In the genomic region with DNA sequence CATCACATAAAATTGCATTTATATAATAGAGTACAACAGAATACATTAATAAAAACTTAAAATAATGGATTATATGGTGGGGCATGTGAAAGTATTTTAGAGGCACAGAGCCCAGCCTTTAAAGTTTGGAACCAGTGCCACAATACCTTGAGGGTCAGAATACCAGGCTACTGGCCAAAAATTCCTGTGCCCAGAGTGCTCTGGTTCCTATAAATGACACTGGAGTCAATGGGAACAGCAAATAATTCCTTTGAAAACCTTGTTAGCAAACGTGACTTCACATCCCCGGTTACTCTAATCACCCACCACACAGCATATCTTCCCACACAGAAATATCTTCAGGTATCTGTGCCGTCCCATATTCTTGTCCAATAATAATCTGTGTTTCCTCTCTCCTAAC, we compare ENCODE assay signal across 23 cellular contexts.
A peak's percentile ranks its signal among the peaks of the same experiment; 100 is the strongest.
DNase-seq lines count a peak whose midpoint lies in the region; ATAC-seq, FAIRE-seq and TF ChIP-seq lines count a peak whose summit lies in the region.
"Had no signal": no experiment of that assay in that cellular context is flagged by ENCODE, and none has a peak within 500 bp of the region (broad histone marks: within the 10 kb centered on the region; RNA-seq: fewer than 3 reads in every experiment).

No MANE protein-coding gene starts in this region.

- 40 to 52% (median 48%) methylated on average over 3 of the region's 3 CpGs for WGBS in heart left ventricle, 4 donors

- H3K27me3 ChIP-seq in heart left ventricle = no peaks in the 10 kb centered on the region
- H3K27me3 ChIP-seq in left ventricle myocardium inferior (ENCODE audit: low read depth) = no peaks in the 10 kb centered on the region
- no peaks in the 10 kb centered on the region for H3K27me3 ChIP-seq in lower lobe of right lung (ENCODE audit: low read depth)
- no peaks in the 10 kb centered on the region for H3K27me3 ChIP-seq in gastrocnemius medialis
- H3K27me3 ChIP-seq: BE2C; BLaER1 treated with 17β-estradiol and CSF1 and Interleukin-3, amounts not matched to agents 10 nM and 100 nM had no signal

- TF ChIP-seq POLR2A in heart left ventricle (IDR thresholded peaks at IDR 0.05) (no peak), GM12891 (IDR thresholded peaks at IDR 0.05; ENCODE audit: low read depth, low read length) (no peak), gastrocnemius medialis (IDR thresholded peaks at IDR 0.05) (no peak)

- H3K9me3 ChIP-seq in heart left ventricle (no peaks in the 10 kb centered on the region), left ventricle myocardium inferior (replicated peaks) (no peaks in the 10 kb centered on the region), lower lobe of right lung (no peaks in the 10 kb centered on the region), gastrocnemius medialis (no peaks in the 10 kb centered on the region)
- H3K9me3 ChIP-seq: A549; BE2C; BLaER1 treated with 17β-estradiol and CSF1 and Interleukin-3, amounts not matched to agents 10 nM and 100 nM had no signal

- DNase-seq in heart left ventricle (peak in 1 of 5 donors; percentile 22), left ventricle myocardium inferior (no peak), M059J (ENCODE audit: low read depth) (peak; percentile 9), lower lobe of right lung (no peak), GM12891 (ENCODE audit: insufficient read length, low spot score) (no peak), gastrocnemius medialis (no peak), NCI-H1417 (lab: John Stamatoyannopoulos, UW) (no peak)
- DNase-seq: 8988T; ACHN; AML-193; BE2C; CD4-positive, alpha-beta T cell; CD8-positive, alpha-beta memory T cell; DMS 273 treated with DMSO at 0.1 percent for 48 hours; DMS79 treated with DMSO at 0.1 percent for 48 hours; GM23248; H9 had no signal

- no peak for FAIRE-seq in GM12891 (lab: Jason Lieb, UNC)
- FAIRE-seq: A549, D721Med, G401.6, GM19239 had no signal

- intact Hi-C loops in heart left ventricle (cut with DNase I) (no loop called here), left ventricle myocardium inferior (cut with micrococcal nuclease) (no loop called here), lower lobe of right lung (cut with DNase I) (no loop called here), gastrocnemius medialis (cut with DNase I; ENCODE audit: low total_unique reads) (no loop called here)

- in situ Hi-C loops in gastrocnemius medialis (cut with MboI; ENCODE audit: low sequenced_read_pairs in 4 of 4) = no loop called here

- no peak for TF ChIP-seq CTCF in heart left ventricle (IDR thresholded peaks at IDR 0.05)
- no peak for TF ChIP-seq CTCF in left ventricle myocardium inferior (IDR thresholded peaks at IDR 0.05; ENCODE audit: borderline replicate concordance)
- TF ChIP-seq CTCF in lower lobe of right lung (IDR thresholded peaks at IDR 0.05) = no peak
- no peak for TF ChIP-seq CTCF in gastrocnemius medialis (IDR thresholded peaks at IDR 0.05 in 4 of 5, conservative IDR thresholded peaks at IDR 0.05 in 1 of 5)

- ATAC-seq in heart left ventricle (peak in 3 of 4 donors; percentile 42 to 49 (median 45)), lower lobe of right lung (peak; percentile 63 to 75), gastrocnemius medialis (no peak)
- ATAC-seq: A549, HCT116 had no signal

- H3K4me3 ChIP-seq in heart left ventricle = no peak overlapping the region
- no peak overlapping the region for H3K4me3 ChIP-seq in left ventricle myocardium inferior
- no peak overlapping the region for H3K4me3 ChIP-seq in lower lobe of right lung
- no peak overlapping the region for H3K4me3 ChIP-seq in gastrocnemius medialis
- H3K4me3 ChIP-seq: A549; BLaER1 treated with 17β-estradiol and CSF1 and Interleukin-3, amounts not matched to agents 10 nM and 100 nM; GM23248 had no signal

- H3K27ac ChIP-seq in heart left ventricle = no peak overlapping the region
- no peak overlapping the region for H3K27ac ChIP-seq in left ventricle myocardium inferior (replicated peaks)
- no peak overlapping the region for H3K27ac ChIP-seq in lower lobe of right lung
- H3K27ac ChIP-seq in gastrocnemius medialis = no peak overlapping the region
- H3K27ac ChIP-seq: A549; BLaER1 treated with 17β-estradiol and CSF1 and Interleukin-3, amounts not matched to agents 10 nM and 100 nM; GM23248 had no signal

- no peaks in the 10 kb centered on the region for H3K36me3 ChIP-seq in heart left ventricle
- no peaks in the 10 kb centered on the region for H3K36me3 ChIP-seq in left ventricle myocardium inferior
- no peaks in the 10 kb centered on the region for H3K36me3 ChIP-seq in lower lobe of right lung
- no peaks in the 10 kb centered on the region for H3K36me3 ChIP-seq in gastrocnemius medialis
- H3K36me3 ChIP-seq: BE2C; BLaER1 treated with 17β-estradiol and CSF1 and Interleukin-3, amounts not matched to agents 10 nM and 100 nM had no signal

- no peaks in the 10 kb centered on the region for H3K4me1 ChIP-seq in heart left ventricle
- no peaks in the 10 kb centered on the region for H3K4me1 ChIP-seq in left ventricle myocardium inferior
- H3K4me1 ChIP-seq in lower lobe of right lung = no peaks in the 10 kb centered on the region
- no peaks in the 10 kb centered on the region for H3K4me1 ChIP-seq in gastrocnemius medialis
- H3K4me1 ChIP-seq: A549; BE2C; BLaER1 treated with 17β-estradiol and CSF1 and Interleukin-3, amounts not matched to agents 10 nM and 100 nM had no signal

TF ChIP-seq in GM12891, 5 proteins besides CTCF, POLR2A, EP300 and RAD21:
- TF ChIP-seq PAX5 (IDR thresholded peaks at IDR 0.05; ENCODE audit: insufficient read depth, low read length, severe bottlenecking) (no peak), TAF1 (IDR thresholded peaks at IDR 0.05; ENCODE audit: low read depth, low read length) (no peak), POLR2AphosphoS5 (IDR thresholded peaks at IDR 0.05; ENCODE audit: low read depth, low read length) (no peak), POU2F2 (IDR thresholded peaks at IDR 0.05; ENCODE audit: low read depth, low read length) (no peak), SPI1 (IDR thresholded peaks at IDR 0.05; ENCODE audit: low read depth, low read length) (no peak)

Comparison
In these comparisons a context has a peak if more than half of its experiments do, and no peak if none do; other contexts are left out.
1. ATAC-seq: peak in heart left ventricle (3 of 4) and lower lobe of right lung (2 of 2); none in gastrocnemius medialis (0 of 2).